ENCODE assay signal across 1 cellular context in the genomic region with DNA sequence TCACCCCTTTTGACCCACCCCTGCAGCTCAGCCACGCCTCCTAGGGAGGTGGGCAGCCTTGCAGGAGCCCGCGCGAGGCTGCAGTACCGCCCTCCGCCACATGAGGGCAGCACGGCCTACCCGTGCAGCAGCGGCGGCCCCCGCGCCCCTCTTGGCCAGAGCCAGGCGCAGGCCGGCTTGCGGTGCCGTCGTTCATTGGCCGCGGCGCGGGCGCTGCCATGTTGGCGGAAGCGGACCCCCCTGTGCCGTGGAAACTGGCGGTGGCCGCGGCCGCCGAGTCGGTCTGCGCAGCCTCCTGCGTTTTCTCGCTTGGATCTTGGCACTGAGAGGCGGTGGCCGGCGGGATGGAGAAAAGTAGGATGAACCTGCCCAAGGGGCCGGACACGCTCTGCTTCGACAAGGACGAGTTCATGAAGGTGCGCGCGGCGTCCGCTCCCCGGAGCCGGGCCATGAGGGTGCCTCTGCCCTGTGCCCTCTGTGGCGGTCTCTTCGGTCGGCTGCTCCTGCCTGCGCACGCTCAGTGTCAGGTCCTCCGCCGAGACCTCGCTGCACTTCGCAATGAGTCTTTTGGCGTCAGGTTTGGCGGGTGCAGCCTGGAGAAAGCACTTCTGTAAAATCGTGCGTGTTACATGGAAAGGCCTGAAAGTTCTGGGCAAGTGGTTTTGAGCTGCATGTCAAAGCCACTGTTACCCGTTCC.
A peak's percentile ranks its signal among the peaks of the same experiment; 100 is the strongest.
TF ChIP-seq lines count a peak whose summit lies in the region.

A gene with protein sequence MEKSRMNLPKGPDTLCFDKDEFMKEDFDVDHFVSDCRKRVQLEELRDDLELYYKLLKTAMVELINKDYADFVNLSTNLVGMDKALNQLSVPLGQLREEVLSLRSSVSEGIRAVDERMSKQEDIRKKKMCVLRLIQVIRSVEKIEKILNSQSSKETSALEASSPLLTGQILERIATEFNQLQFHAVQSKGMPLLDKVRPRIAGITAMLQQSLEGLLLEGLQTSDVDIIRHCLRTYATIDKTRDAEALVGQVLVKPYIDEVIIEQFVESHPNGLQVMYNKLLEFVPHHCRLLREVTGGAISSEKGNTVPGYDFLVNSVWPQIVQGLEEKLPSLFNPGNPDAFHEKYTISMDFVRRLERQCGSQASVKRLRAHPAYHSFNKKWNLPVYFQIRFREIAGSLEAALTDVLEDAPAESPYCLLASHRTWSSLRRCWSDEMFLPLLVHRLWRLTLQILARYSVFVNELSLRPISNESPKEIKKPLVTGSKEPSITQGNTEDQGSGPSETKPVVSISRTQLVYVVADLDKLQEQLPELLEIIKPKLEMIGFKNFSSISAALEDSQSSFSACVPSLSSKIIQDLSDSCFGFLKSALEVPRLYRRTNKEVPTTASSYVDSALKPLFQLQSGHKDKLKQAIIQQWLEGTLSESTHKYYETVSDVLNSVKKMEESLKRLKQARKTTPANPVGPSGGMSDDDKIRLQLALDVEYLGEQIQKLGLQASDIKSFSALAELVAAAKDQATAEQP (plus strand): TSS at position 219 of the 697 bp plus-strand sequence. CDS start 126 bp downstream, at position 345.

TF ChIP-seq in SK-N-SH, 30 proteins besides CTCF, POLR2A, EP300 and RAD21 (continued from another document):
- TF ChIP-seq RCOR1 (IDR thresholded peaks at IDR 0.05; ENCODE audit: low read length) = peak; percentile 78
- no peak for TF ChIP-seq MEF2A (IDR thresholded peaks at IDR 0.05; ENCODE audit: borderline replicate concordance, low read depth)
- TF ChIP-seq, protein P1, sequence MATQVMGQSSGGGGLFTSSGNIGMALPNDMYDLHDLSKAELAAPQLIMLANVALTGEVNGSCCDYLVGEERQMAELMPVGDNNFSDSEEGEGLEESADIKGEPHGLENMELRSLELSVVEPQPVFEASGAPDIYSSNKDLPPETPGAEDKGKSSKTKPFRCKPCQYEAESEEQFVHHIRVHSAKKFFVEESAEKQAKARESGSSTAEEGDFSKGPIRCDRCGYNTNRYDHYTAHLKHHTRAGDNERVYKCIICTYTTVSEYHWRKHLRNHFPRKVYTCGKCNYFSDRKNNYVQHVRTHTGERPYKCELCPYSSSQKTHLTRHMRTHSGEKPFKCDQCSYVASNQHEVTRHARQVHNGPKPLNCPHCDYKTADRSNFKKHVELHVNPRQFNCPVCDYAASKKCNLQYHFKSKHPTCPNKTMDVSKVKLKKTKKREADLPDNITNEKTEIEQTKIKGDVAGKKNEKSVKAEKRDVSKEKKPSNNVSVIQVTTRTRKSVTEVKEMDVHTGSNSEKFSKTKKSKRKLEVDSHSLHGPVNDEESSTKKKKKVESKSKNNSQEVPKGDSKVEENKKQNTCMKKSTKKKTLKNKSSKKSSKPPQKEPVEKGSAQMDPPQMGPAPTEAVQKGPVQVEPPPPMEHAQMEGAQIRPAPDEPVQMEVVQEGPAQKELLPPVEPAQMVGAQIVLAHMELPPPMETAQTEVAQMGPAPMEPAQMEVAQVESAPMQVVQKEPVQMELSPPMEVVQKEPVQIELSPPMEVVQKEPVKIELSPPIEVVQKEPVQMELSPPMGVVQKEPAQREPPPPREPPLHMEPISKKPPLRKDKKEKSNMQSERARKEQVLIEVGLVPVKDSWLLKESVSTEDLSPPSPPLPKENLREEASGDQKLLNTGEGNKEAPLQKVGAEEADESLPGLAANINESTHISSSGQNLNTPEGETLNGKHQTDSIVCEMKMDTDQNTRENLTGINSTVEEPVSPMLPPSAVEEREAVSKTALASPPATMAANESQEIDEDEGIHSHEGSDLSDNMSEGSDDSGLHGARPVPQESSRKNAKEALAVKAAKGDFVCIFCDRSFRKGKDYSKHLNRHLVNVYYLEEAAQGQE (IDR thresholded peaks at IDR 0.05; ENCODE audit: low read depth, low read length) = no peak
- TF ChIP-seq, protein P2, sequence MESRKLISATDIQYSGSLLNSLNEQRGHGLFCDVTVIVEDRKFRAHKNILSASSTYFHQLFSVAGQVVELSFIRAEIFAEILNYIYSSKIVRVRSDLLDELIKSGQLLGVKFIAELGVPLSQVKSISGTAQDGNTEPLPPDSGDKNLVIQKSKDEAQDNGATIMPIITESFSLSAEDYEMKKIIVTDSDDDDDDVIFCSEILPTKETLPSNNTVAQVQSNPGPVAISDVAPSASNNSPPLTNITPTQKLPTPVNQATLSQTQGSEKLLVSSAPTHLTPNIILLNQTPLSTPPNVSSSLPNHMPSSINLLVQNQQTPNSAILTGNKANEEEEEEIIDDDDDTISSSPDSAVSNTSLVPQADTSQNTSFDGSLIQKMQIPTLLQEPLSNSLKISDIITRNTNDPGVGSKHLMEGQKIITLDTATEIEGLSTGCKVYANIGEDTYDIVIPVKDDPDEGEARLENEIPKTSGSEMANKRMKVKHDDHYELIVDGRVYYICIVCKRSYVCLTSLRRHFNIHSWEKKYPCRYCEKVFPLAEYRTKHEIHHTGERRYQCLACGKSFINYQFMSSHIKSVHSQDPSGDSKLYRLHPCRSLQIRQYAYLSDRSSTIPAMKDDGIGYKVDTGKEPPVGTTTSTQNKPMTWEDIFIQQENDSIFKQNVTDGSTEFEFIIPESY (IDR thresholded peaks at IDR 0.05; ENCODE audit: borderline replicate concordance, low read depth) = 0 out of 2 replicates have a peak, but pooled peaks have one; percentile 42
- peak; percentile 86 for TF ChIP-seq CHD2 (IDR thresholded peaks at IDR 0.05; ENCODE audit: low read length, partially characterized antibody)
- no peak for TF ChIP-seq JUND (IDR thresholded peaks at IDR 0.05)
- TF ChIP-seq SMC3 (IDR thresholded peaks at IDR 0.05; ENCODE audit: low read depth, low read length) = peak; percentile 56
- peak; percentile 95 for TF ChIP-seq ELF1 (IDR thresholded peaks at IDR 0.05)
- peak; percentile 64 for TF ChIP-seq MXI1 (IDR thresholded peaks at IDR 0.05; ENCODE audit: low read depth, low read length)
- peak; percentile 79 for TF ChIP-seq POLR2AphosphoS5 (IDR thresholded peaks at IDR 0.05; ENCODE audit: low read depth, low read length)
- peak; percentile 73 for TF ChIP-seq NRF1 (IDR thresholded peaks at IDR 0.05; ENCODE audit: low read depth, low read length)
- TF ChIP-seq, protein P3, sequence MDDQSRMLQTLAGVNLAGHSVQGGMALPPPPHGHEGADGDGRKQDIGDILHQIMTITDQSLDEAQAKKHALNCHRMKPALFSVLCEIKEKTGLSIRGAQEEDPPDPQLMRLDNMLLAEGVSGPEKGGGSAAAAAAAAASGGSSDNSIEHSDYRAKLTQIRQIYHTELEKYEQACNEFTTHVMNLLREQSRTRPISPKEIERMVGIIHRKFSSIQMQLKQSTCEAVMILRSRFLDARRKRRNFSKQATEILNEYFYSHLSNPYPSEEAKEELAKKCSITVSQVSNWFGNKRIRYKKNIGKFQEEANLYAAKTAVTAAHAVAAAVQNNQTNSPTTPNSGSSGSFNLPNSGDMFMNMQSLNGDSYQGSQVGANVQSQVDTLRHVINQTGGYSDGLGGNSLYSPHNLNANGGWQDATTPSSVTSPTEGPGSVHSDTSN (IDR thresholded peaks at IDR 0.05) = no peak
